In the genomic region with DNA sequence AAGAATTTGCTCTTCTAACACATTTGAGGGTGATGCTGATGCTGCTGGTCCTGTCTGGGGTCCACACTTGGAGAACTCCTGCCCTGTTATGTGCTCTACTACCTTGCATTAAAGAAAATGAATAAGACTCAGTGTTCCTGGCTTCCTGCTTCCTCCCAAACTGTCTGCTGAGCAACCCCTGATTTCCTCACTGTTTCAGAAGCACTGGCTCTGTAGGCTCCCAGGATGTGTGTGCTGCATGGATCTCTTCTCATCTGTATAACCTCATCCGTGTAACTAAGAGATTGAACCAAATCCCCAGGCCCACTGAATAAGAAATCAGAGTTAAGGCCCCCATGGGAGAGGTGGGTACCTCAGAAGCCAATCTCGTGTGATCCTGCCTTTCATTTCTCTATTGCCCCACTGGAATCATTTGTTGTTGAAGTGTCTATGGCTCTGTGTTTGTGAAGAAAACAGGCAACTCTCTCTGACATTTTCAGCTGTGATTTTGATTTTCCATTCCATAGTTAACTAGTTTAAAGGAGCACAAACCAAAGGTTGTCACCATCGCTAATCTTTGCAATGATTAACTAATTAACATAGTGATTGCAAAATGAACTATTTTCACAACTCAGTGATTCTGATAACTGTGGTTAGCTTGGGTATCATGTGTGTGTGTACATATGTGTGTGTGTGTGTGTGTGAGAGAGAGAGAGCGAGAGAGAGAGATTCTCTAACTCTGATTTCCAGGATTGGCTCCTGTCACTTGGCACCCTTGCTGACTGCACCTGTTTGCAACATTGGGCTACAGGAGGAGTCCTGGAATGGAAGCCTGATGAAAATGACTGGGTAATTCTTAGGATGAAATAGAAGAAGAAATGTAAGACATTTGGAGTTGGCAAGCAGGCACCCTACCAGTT, we compare ENCODE assay signal across 18 cellular contexts.
DNase-seq lines count a peak whose midpoint lies in the region; ATAC-seq, FAIRE-seq and TF ChIP-seq lines count a peak whose summit lies in the region.
"Had no signal": no experiment of that assay in that cellular context is flagged by ENCODE, and none has a peak within 500 bp of the region (broad histone marks: within the 10 kb centered on the region; RNA-seq: fewer than 3 reads in every experiment).

No MANE protein-coding gene starts in this region.

- no peaks in the 10 kb centered on the region for H3K36me3 ChIP-seq in liver (ENCODE audit: control insufficient read depth in 4 of 4, insufficient read depth in 3 of 4, low read depth in 1 of 4, low read length in 3 of 4)
- H3K36me3 ChIP-seq in HepG2 (replicated peaks in 1 of 2; ENCODE audit: control insufficient read depth in 1 of 2, insufficient read depth in 2 of 2, low read length in 2 of 2), result no peaks in the 10 kb centered on the region
- H3K36me3 ChIP-seq: MG63 had no signal

- no peak overlapping the region for H3K9ac ChIP-seq in liver (ENCODE audit: low read depth in 1 of 2, low read length in 2 of 2)
- no peak overlapping the region for H3K9ac ChIP-seq in HepG2 (ENCODE audit: insufficient read depth, low read depth, low read length)

- POLR2A ChIA-PET in HepG2 (lab: Yijun Ruan, JAX), result no interaction called here

- intact Hi-C loops in HepG2 (cut with micrococcal nuclease; ENCODE audit: unreplicated experiment), result no loop called here

- WGBS in liver, result 44% methylated on average over 4 of the region's 4 CpGs
- 77% methylated on average over 4 of the region's 4 CpGs for WGBS in HepG2 (ENCODE audit: low lambda C conversion rate)

- no peaks in the 10 kb centered on the region for H3K27me3 Mint-ChIP-seq in nephron (ENCODE audit: low read depth)

- H3K4me1 ChIP-seq in liver (ENCODE audit: control insufficient read depth in 4 of 4, insufficient read depth in 4 of 4, low read length in 3 of 4) (peaks cover 2 to 7% (median 4%) of the 10 kb centered on the region in 4 donors), HepG2 (ENCODE audit: insufficient read depth, low read length) (peaks cover 29% of the 10 kb centered on the region)

- no peak for TF ChIP-seq POLR2A in HepG2 (IDR thresholded peaks at IDR 0.05; ENCODE audit: insufficient read depth in 1 of 2, low read depth in 2 of 2, low read length in 2 of 2)

- DNase-seq in HepG2 (ENCODE audit: low spot score) (no peak), glomerular visceral epithelial cell (ENCODE audit: extremely low spot score) (peak; percentile 37), DMS114 treated with DMSO at 0.1 percent for 48 hours (lab: John Stamatoyannopoulos, UW; ENCODE audit: unreplicated experiment) (no peak)
- no peak for DNase-seq in effector CD8-positive, alpha-beta T cell (lab: John Stamatoyannopoulos, UW)
- DNase-seq: AML-193, MG63, NCI-H1092 treated with DMSO at 0.1 percent for 48 hours, NCI-H187, NCI-H446 treated with DMSO at 0.1 percent for 48 hours, NCI-H774, SHP77 had no signal

- FAIRE-seq in HepG2 (lab: Jason Lieb, UNC), result no peak
- FAIRE-seq: A549 had no signal

- in situ Hi-C loops in HepG2 (cut with HindIII; ENCODE audit: extremely low pct_ligation_motif_present, low pct_unique_long_range_greater_than_20kb), result no loop called here

- no TSS peak for BruUV-seq in HepG2 (replicated peaks; lab: Mats Ljungman, UMichigan)

- H3K79me2 ChIP-seq in HepG2 (ENCODE audit: insufficient read depth, low read length), result no peaks in the 10 kb centered on the region

- no peak overlapping the region for H2AFZ ChIP-seq in HepG2 (ENCODE audit: low read length)
- H2AFZ ChIP-seq: GM23338 had no signal

- H3K9me3 ChIP-seq in liver (ENCODE audit: control insufficient read depth in 4 of 4, low read length in 3 of 4) (no peaks in the 10 kb centered on the region), HepG2 (ENCODE audit: low read length) (peaks cover 4% of the 10 kb centered on the region; the same call in 1 of the 2 replicates)
- H3K9me3 ChIP-seq: A549 had no signal

- H3K36me3 Mint-ChIP-seq in nephron (ENCODE audit: low read depth), result no peaks in the 10 kb centered on the region

- H3K4me3 ChIP-seq in liver (ENCODE audit: low read depth in 1 of 3, low read length in 3 of 3) (no peak overlapping the region), HepG2 (replicated peaks in 1 of 3; ENCODE audit: insufficient read depth in 1 of 3, low read depth in 2 of 3, low read length in 3 of 3) (no peak overlapping the region)
- H3K4me3 ChIP-seq: A549, GM23338, MG63 had no signal

- TF ChIP-seq EP300 in HepG2 (IDR thresholded peaks at IDR 0.05; ENCODE audit: low read depth in 2 of 2, low read length in 2 of 2) (no peak), HepG2 (CRISPR knock-in tag; IDR thresholded peaks at IDR 0.05; ENCODE audit: borderline replicate concordance) (no peak)

- CTCF ChIA-PET in HepG2 (lab: Yijun Ruan, JAX; ENCODE audit: low intra/inter-chr PET ratio, low total read pairs), result no interaction called here

- TF ChIP-seq RAD21 in liver (IDR thresholded peaks at IDR 0.05) (peak; percentile 44 to 58), HepG2 (CRISPR knock-in tag; IDR thresholded peaks at IDR 0.05) (no peak)

- no peaks in the 10 kb centered on the region for H4K20me1 ChIP-seq in HepG2 (ENCODE audit: insufficient read depth, low read length)

- H3K4me2 ChIP-seq in HepG2 (ENCODE audit: low read depth, low read length), result no peak overlapping the region
- H3K4me2 ChIP-seq: A549, GM23338 had no signal

- peaks cover 4% of the 10 kb centered on the region for H3K4me1 Mint-ChIP-seq in nephron

- TF ChIP-seq CTCF in liver (IDR thresholded peaks at IDR 0.05; ENCODE audit: low read depth, low read length, missing input control) (no peak), HepG2 (CRISPR knock-in tag; IDR thresholded peaks at IDR 0.05) (no peak), nephron (IDR thresholded peaks at IDR 0.05; ENCODE audit: unreplicated experiment in 3 of 3) (no peak)

- peaks cover 14% of the 10 kb centered on the region for H3K9me3 Mint-ChIP-seq in nephron
- H3K9me3 Mint-ChIP-seq: GM23338 had no signal

- ATAC-seq in HepG2 (no peak), HG03280 (IDR thresholded peaks at IDR 0.05; ENCODE audit: unreplicated experiment) (no peak), GM18861 (IDR thresholded peaks at IDR 0.05; ENCODE audit: unreplicated experiment) (no peak)
- ATAC-seq: A549, GM23338, Panc1 had no signal

- no peak overlapping the region for H3K4me3 Mint-ChIP-seq in nephron
- H3K4me3 Mint-ChIP-seq: GM23338 had no signal

- H3K27ac ChIP-seq in liver (ENCODE audit: low read depth in 1 of 2, low read length in 2 of 2), result peak overlapping the region in 1 of 2 donors; percentile 29
- H3K27ac ChIP-seq in HepG2 (ENCODE audit: extremely low read length, insufficient read depth, low read length), result no peak overlapping the region
- H3K27ac ChIP-seq: A549 had no signal

- no peaks in the 10 kb centered on the region for H3K27me3 ChIP-seq in liver (ENCODE audit: control insufficient read depth in 4 of 4, insufficient read depth in 4 of 4, low read length in 3 of 4)
- H3K27me3 ChIP-seq in HepG2 (ENCODE audit: control insufficient read depth in 1 of 2, insufficient read depth in 2 of 2, low read length in 2 of 2), result no peaks in the 10 kb centered on the region
- H3K27me3 ChIP-seq: MG63 had no signal

- H3K27ac Mint-ChIP-seq in nephron, result peak overlapping the region; percentile 7 to 36 (median 17)
- H3K27ac Mint-ChIP-seq: GM23338 had no signal

TF ChIP-seq in liver, 16 proteins besides CTCF, POLR2A, EP300 and RAD21 (continues in another document):
- peak; percentile 39 to 82 for TF ChIP-seq RXRA (IDR thresholded peaks at IDR 0.05)
- TF ChIP-seq SP1 (IDR thresholded peaks at IDR 0.05), result peak; percentile 36
- no peak for TF ChIP-seq GABPA (IDR thresholded peaks at IDR 0.05 in 1 of 2, conservative IDR thresholded peaks at IDR 0.05 in 1 of 2)
- no peak for TF ChIP-seq TAF1 (conservative IDR thresholded peaks at IDR 0.05)
- TF ChIP-seq HNF4A (conservative IDR thresholded peaks at IDR 0.05), result peak; percentile 28 to 67
- TF ChIP-seq, protein P1, sequence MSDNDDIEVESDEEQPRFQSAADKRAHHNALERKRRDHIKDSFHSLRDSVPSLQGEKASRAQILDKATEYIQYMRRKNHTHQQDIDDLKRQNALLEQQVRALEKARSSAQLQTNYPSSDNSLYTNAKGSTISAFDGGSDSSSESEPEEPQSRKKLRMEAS (IDR thresholded peaks at IDR 0.05), result peak; percentile 60
- peak; percentile 56 for TF ChIP-seq FOXA1 (IDR thresholded peaks at IDR 0.05)
- no peak for TF ChIP-seq NR2F2 (IDR thresholded peaks at IDR 0.05)
- TF ChIP-seq FOXA2 (IDR thresholded peaks at IDR 0.05), result peak; percentile 88

TF ChIP-seq in HepG2, 621 proteins besides CTCF, POLR2A, EP300 and RAD21:
- TF ChIP-seq RXRB (CRISPR knock-in tag; IDR thresholded peaks at IDR 0.05; ENCODE audit: borderline replicate concordance), result no peak
- TF ChIP-seq GATA4 (IDR thresholded peaks at IDR 0.05; ENCODE audit: borderline replicate concordance, low read depth), result no peak
